Comparison of ENCODE assay signal across 1 cellular context in the genomic region with DNA sequence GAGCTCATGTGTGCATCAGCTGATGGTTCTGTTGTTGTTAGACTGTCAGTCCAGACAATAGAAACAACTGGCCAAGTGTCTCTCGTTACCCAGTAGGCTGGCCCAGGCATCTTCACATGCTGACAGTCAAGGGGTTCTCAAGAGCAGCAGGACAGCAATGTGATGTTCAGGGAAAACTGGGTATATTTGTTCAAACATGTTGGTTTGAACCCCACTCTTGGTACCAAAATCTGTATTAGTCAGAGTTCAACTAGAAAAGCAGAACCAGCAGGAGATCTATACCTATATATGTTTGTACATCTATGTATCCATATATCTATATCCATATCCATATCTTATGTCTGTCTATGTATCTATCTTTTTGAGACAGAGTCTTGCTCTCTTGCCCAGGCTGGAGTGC.
TF ChIP-seq lines count a peak whose summit lies in the region.

No MANE protein-coding gene starts in this region.

TF ChIP-seq in HepG2, 621 proteins besides CTCF, POLR2A, EP300 and RAD21 (continued from another document):
- TF ChIP-seq, protein P1, sequence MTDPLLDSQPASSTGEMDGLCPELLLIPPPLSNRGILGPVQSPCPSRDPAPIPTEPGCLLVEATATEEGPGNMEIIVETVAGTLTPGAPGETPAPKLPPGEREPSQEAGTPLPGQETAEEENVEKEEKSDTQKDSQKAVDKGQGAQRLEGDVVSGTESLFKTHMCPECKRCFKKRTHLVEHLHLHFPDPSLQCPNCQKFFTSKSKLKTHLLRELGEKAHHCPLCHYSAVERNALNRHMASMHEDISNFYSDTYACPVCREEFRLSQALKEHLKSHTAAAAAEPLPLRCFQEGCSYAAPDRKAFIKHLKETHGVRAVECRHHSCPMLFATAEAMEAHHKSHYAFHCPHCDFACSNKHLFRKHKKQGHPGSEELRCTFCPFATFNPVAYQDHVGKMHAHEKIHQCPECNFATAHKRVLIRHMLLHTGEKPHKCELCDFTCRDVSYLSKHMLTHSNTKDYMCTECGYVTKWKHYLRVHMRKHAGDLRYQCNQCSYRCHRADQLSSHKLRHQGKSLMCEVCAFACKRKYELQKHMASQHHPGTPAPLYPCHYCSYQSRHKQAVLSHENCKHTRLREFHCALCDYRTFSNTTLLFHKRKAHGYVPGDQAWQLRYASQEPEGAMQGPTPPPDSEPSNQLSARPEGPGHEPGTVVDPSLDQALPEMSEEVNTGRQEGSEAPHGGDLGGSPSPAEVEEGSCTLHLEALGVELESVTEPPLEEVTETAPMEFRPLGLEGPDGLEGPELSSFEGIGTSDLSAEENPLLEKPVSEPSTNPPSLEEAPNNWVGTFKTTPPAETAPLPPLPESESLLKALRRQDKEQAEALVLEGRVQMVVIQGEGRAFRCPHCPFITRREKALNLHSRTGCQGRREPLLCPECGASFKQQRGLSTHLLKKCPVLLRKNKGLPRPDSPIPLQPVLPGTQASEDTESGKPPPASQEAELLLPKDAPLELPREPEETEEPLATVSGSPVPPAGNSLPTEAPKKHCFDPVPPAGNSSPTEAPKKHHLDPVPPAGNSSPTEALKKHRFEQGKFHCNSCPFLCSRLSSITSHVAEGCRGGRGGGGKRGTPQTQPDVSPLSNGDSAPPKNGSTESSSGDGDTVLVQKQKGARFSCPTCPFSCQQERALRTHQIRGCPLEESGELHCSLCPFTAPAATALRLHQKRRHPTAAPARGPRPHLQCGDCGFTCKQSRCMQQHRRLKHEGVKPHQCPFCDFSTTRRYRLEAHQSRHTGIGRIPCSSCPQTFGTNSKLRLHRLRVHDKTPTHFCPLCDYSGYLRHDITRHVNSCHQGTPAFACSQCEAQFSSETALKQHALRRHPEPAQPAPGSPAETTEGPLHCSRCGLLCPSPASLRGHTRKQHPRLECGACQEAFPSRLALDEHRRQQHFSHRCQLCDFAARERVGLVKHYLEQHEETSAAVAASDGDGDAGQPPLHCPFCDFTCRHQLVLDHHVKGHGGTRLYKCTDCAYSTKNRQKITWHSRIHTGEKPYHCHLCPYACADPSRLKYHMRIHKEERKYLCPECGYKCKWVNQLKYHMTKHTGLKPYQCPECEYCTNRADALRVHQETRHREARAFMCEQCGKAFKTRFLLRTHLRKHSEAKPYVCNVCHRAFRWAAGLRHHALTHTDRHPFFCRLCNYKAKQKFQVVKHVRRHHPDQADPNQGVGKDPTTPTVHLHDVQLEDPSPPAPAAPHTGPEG (CRISPR knock-in tag; IDR thresholded peaks at IDR 0.05), result no peak
- no peak for TF ChIP-seq CENPX (CRISPR knock-in tag; IDR thresholded peaks at IDR 0.05)
